In genomic region chr1:5646486-5646885, GRCh38 we compare ENCODE assay signal across 15 cellular contexts.
"Had no signal": no experiment of that assay in that cellular context is flagged by ENCODE, and none has a peak within 500 bp of the region (broad histone marks: within the 10 kb centered on the region; RNA-seq: fewer than 3 reads in every experiment).

No MANE protein-coding gene starts in this region.

- H3K4me3 Mint-ChIP-seq: activated naive CD4-positive, alpha-beta T cell treated with anti-CD3 and anti-CD28 coated beads for 36 hours; activated T-helper 17 cell treated with anti-CD3 and anti-CD28 coated beads, Interleukin-2, amount 50 U/mL, for 72 hours; mesothelial cell of epicardium; stimulated activated naive CD8-positive, alpha-beta T cell treated with anti-CD3 and anti-CD28 coated beads, Interleukin-15, Interleukin-2, amounts not matched to agents 100 ng/mL and 50 ng/mL, for 24 hours had no signal

- H3K27me3 ChIP-seq: cardiac muscle cell, testis had no signal

- H3K36me3 ChIP-seq: cardiac muscle cell, upper lobe of right lung had no signal

- H3K27ac Mint-ChIP-seq: activated naive CD4-positive, alpha-beta T cell treated with anti-CD3 and anti-CD28 coated beads for 36 hours; activated T-helper 17 cell treated with anti-CD3 and anti-CD28 coated beads, Interleukin-2, amount 50 U/mL, for 72 hours; mesothelial cell of epicardium; stimulated activated naive CD8-positive, alpha-beta T cell treated with anti-CD3 and anti-CD28 coated beads, Interleukin-15, Interleukin-2, amounts not matched to agents 100 ng/mL and 50 ng/mL, for 24 hours had no signal

- H3K9me3 Mint-ChIP-seq: mesothelial cell of epicardium had no signal

- H3K9me3 ChIP-seq: testis, upper lobe of right lung had no signal

- H3K36me3 Mint-ChIP-seq: mesothelial cell of epicardium had no signal

- H3K4me3 ChIP-seq: cardiac muscle cell, testis, upper lobe of right lung had no signal

- DNase-seq: activated CD4-positive, alpha-beta T cell treated with anti-CD3 and anti-CD28 coated beads, Interleukin-2, amount 50 U/mL, for 4 hours; activated CD4-positive, CD25-positive, alpha-beta regulatory T cell treated with anti-CD3 and anti-CD28 coated beads, Interleukin-2, amount 50 U/mL, for 72 hours; activated naive CD4-positive, alpha-beta T cell treated with anti-CD3 and anti-CD28 coated beads for 36 hours; foreskin melanocyte; kidney; left ventricle myocardium superior; occipital lobe; stimulated activated CD4-positive, alpha-beta T cell treated with anti-CD3 and anti-CD28 coated beads, Interleukin-4, amount 100 ng/mL, for 24 hours; T-helper 9 cell; testis; upper lobe of right lung had no signal

- H3K4me1 Mint-ChIP-seq: activated T-helper 17 cell treated with anti-CD3 and anti-CD28 coated beads, Interleukin-2, amount 50 U/mL, for 72 hours; mesothelial cell of epicardium had no signal

- H3K27ac ChIP-seq: cardiac muscle cell, testis, upper lobe of right lung had no signal

- H3K4me1 ChIP-seq: upper lobe of right lung had no signal
